In genomic region chr10:128009768-128010167, GRCh38 we compare ENCODE assay signal across 20 cellular contexts.
DNase-seq lines count a peak whose midpoint lies in the region; ATAC-seq and TF ChIP-seq lines count a peak whose summit lies in the region.
"Had no signal": no experiment of that assay in that cellular context is flagged by ENCODE, and none has a peak within 500 bp of the region (broad histone marks: within the 10 kb centered on the region; RNA-seq: fewer than 3 reads in every experiment).

No MANE protein-coding gene starts in this region.

- DNase-seq in Right ventricle myocardium superior (no peak), Right ventricle myocardium inferior (ENCODE audit: missing footprints) (no peak), fibroblast of mammary gland (ENCODE audit: low read depth) (peak; percentile 44), lung microvascular endothelial cell (ENCODE audit: low read depth in 2 of 2) (peak; percentile 65 to 71), NCI-H1417 treated with DMSO at 0.1 percent for 48 hours (lab: John Stamatoyannopoulos, UW) (no peak), SIG-M5 (lab: John Stamatoyannopoulos, UW) (no peak)
- DNase-seq: 8988T; activated CD8-positive, alpha-beta memory T cell treated with anti-CD3 and anti-CD28 coated beads, Interleukin-2, amount 50 U/mL, for 4 hours; activated effector memory CD4-positive, alpha-beta T cell treated with Interleukin-2 at 50 U/mL for 16 hours; activated naive CD8-positive, alpha-beta T cell treated with anti-CD3 and anti-CD28 coated beads, Interleukin-2, amount 10 ng/mL, durations not matched to agents 7 days and 5 days; NCI-H510A treated with DMSO at 0.1 percent for 48 hours; NK-92 treated with Interleukin-12 subunit alpha and Interleukin-12 subunit beta, amount 100 ng/mL, for 24 hours; stimulated activated CD4-positive, alpha-beta T cell treated with anti-CD3 and anti-CD28 coated beads, Interleukin-4, amount 100 ng/mL, for 4 hours; stimulated activated naive CD8-positive, alpha-beta T cell treated with anti-CD3 and anti-CD28 coated beads, Interleukin-15, Interleukin-2, amounts not matched to agents 100 U/mL and 50 U/mL, for 24 hours; T-helper 2 cell; WERI-Rb-1 had no signal

- ATAC-seq in Right ventricle myocardium superior (ENCODE audit: poor library complexity) (peak; percentile 11), Right ventricle myocardium inferior (no peak), HG02981 (IDR thresholded peaks at IDR 0.05; ENCODE audit: unreplicated experiment) (no peak), HG03378 (IDR thresholded peaks at IDR 0.05; ENCODE audit: unreplicated experiment) (no peak)
- ATAC-seq: left lobe of liver; stimulated activated naive CD8-positive, alpha-beta T cell treated with anti-CD3 and anti-CD28 coated beads, Interleukin-15, Interleukin-2, amounts not matched to agents 100 U/mL and 50 U/mL, for 24 hours had no signal

- intact Hi-C loops in Right ventricle myocardium superior (cut with DNase I), result loop anchor here (2.0 kb wide), 1 partner anchor 103 kb away; the partner anchor contains the start of gene PTPRE
- intact Hi-C loops in Right ventricle myocardium inferior (cut with DNase I), result loop anchor here (10.0 kb wide), 1 partner anchor 55 kb away; no protein-coding TSS in a partner anchor

- no peak for TF ChIP-seq CTCF in fibroblast of mammary gland (conservative IDR thresholded peaks at IDR 0.05; ENCODE audit: control insufficient read depth, insufficient read depth, low read depth, low read length)

- H3K4me3 ChIP-seq in fibroblast of mammary gland (ENCODE audit: control insufficient read depth, low read depth, low read length), result no peak overlapping the region
- H3K4me3 ChIP-seq: breast epithelium had no signal

Comparison
In these comparisons a context has a peak if more than half of its experiments do, and no peak if none do; other contexts are left out.
1. DNase-seq: peak in fibroblast of mammary gland (single experiment) and lung microvascular endothelial cell (2 of 2); none in Right ventricle myocardium superior (single experiment), Right ventricle myocardium inferior (single experiment), NCI-H1417 treated with DMSO at 0.1 percent for 48 hours (single experiment) and SIG-M5 (single experiment).